17 cellular contexts compared by ENCODE assay signal in genomic region chr6:142631517-142632385, GRCh38.
"Had no signal": no experiment of that assay in that cellular context is flagged by ENCODE, and none has a peak within 500 bp of the region (broad histone marks: within the 10 kb centered on the region; RNA-seq: fewer than 3 reads in every experiment).

No MANE protein-coding gene starts in this region.

- DNase-seq: activated CD4-positive, alpha-beta memory T cell treated with anti-CD3 and anti-CD28 coated beads for 36 hours; activated CD4-positive, alpha-beta T cell treated with anti-CD3 and anti-CD28 coated beads for 1 hour; activated effector memory CD4-positive, alpha-beta T cell treated with Interleukin-2 at 50 U/mL for 16 hours; activated naive CD4-positive, alpha-beta T cell treated with anti-CD3 and anti-CD28 coated beads, Interleukin-2, amount 50 U/mL, for 16 hours; activated T-cell treated with anti-CD3 and anti-CD28 coated beads, Interleukin-2, amount 50 U/mL, for 24 hours; adrenal gland; caudate nucleus; erythroblast; naive thymus-derived CD4-positive, alpha-beta T cell; ovary; tibial artery had no signal

- H3K36me3 ChIP-seq: adrenal gland, ovary, tibial artery, vagina had no signal

- H3K36me3 Mint-ChIP-seq: activated CD4-positive, alpha-beta memory T cell treated with anti-CD3 and anti-CD28 coated beads for 36 hours; naive thymus-derived CD4-positive, alpha-beta T cell had no signal

- H3K79me2 ChIP-seq: hepatocyte had no signal

- H3K27me3 ChIP-seq: adrenal gland, hepatocyte, ovary, tibial artery, vagina had no signal

- H3K27ac Mint-ChIP-seq: activated CD4-positive, alpha-beta memory T cell treated with anti-CD3 and anti-CD28 coated beads for 36 hours; activated T-cell treated with anti-CD3 and anti-CD28 coated beads, Interleukin-2, amount 50 U/mL, for 24 hours; naive thymus-derived CD4-positive, alpha-beta T cell; T-helper 2 cell treated with Interferon-gamma antibody and Interleukin-4, amounts not matched to agents 5 μg/mL and 100 μg/mL, for 36 hours had no signal

- H2AFZ ChIP-seq: hepatocyte had no signal

- H3K4me3 Mint-ChIP-seq: activated CD4-positive, alpha-beta memory T cell treated with anti-CD3 and anti-CD28 coated beads for 36 hours; activated T-cell treated with anti-CD3 and anti-CD28 coated beads, Interleukin-2, amount 50 U/mL, for 24 hours; naive thymus-derived CD4-positive, alpha-beta T cell; T-helper 2 cell treated with Interferon-gamma antibody and Interleukin-4, amounts not matched to agents 5 μg/mL and 100 μg/mL, for 36 hours had no signal

- H3K4me1 ChIP-seq: adrenal gland, tibial artery, vagina had no signal

- H3K4me3 ChIP-seq: adrenal gland, hepatocyte, ovary, tibial artery, vagina had no signal

- H3K9me3 ChIP-seq: adrenal gland, ovary, tibial artery, vagina had no signal

- H3K27ac ChIP-seq: adrenal gland, hepatocyte, ovary, tibial artery, vagina, VCaP had no signal

- H3K27me3 Mint-ChIP-seq: activated CD4-positive, alpha-beta memory T cell treated with anti-CD3 and anti-CD28 coated beads for 36 hours; activated T-cell treated with anti-CD3 and anti-CD28 coated beads, Interleukin-2, amount 50 U/mL, for 24 hours; naive thymus-derived CD4-positive, alpha-beta T cell had no signal

- ATAC-seq: left lobe of liver; naive thymus-derived CD4-positive, alpha-beta T cell; sciatic nerve had no signal

- H3K9me3 Mint-ChIP-seq: activated CD4-positive, alpha-beta memory T cell treated with anti-CD3 and anti-CD28 coated beads for 36 hours; activated T-cell treated with anti-CD3 and anti-CD28 coated beads, Interleukin-2, amount 50 U/mL, for 24 hours; naive thymus-derived CD4-positive, alpha-beta T cell; T-helper 2 cell treated with Interferon-gamma antibody and Interleukin-4, amounts not matched to agents 5 μg/mL and 100 μg/mL, for 36 hours had no signal

- H3K4me2 ChIP-seq: hepatocyte had no signal
